ENCODE assay signal across 1 cellular context in genomic region chr3:151383111-151383510, GRCh38.
TF ChIP-seq lines count a peak whose summit lies in the region.

No MANE protein-coding gene starts in this region.

TF ChIP-seq in HepG2, 621 proteins besides CTCF, POLR2A, EP300 and RAD21:
- no peak for TF ChIP-seq ZNF543 (CRISPR knock-in tag; IDR thresholded peaks at IDR 0.05)
- TF ChIP-seq ISX (CRISPR knock-in tag; conservative IDR thresholded peaks at IDR 0.05) = no peak
- TF ChIP-seq SMARCC2 (IDR thresholded peaks at IDR 0.05) = no peak
- no peak for TF ChIP-seq GABPB1 (CRISPR knock-in tag; IDR thresholded peaks at IDR 0.05)
- no peak for TF ChIP-seq ZNF552 (CRISPR knock-in tag; IDR thresholded peaks at IDR 0.05; ENCODE audit: borderline replicate concordance)
- TF ChIP-seq ZNF143 (CRISPR knock-in tag; IDR thresholded peaks at IDR 0.05) = no peak
TF ChIP-seq in HepG2: peak in this region for 0.
